Comparison of ENCODE assay signal across 10 cellular contexts in the genomic region with DNA sequence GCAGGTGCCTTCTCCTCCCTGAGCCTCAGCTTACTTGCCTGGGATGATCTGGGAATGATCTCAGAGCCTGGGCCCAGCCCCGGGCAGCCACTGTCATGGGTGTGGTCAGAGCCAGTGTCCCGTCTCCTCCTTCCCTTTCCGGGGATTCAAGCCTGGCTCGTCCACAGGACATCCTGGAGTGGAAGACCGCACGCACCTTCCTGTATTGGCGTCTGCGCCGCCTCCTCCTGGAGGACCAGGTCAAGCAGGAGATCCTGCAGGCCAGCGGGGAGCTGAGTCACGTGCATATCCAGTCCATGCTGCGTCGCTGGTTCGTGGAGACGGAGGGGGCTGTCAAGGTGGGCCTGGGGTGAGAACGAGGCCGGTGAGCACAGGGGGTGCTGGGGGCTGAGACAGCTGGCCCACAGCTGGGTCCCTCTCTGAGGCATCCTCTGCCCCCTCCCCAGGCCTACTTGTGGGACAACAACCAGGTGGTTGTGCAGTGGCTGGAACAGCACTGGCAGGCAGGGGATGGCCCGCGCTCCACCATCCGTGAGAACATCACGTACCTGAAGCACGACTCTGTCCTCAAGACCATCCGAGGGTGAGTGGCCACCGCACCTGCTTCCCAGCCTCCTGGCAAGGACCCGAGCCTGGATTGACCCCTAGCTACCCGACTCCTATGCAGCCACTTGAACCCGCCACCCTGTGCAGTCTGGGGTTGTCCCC. TPM values are rescaled to one million over a fixed set of nuclear protein-coding genes. Genes with fewer than 3 reads are reported as not detected.
"Had no signal": no experiment of that assay in that cellular context is flagged by ENCODE, and none has a peak within 500 bp of the region (broad histone marks: within the 10 kb centered on the region; RNA-seq: fewer than 3 reads in every experiment).

No MANE protein-coding gene starts in this region.

- H3K4me3 ChIP-seq: dorsolateral prefrontal cortex, neural progenitor cell had no signal

- H2AFZ ChIP-seq: parathyroid adenoma had no signal

- H3K27ac ChIP-seq: neural progenitor cell, parathyroid adenoma, WERI-Rb-1 had no signal

- DNase-seq: activated CD4-positive, alpha-beta T cell treated with anti-CD3 and anti-CD28 coated beads, Interleukin-2, amount 50 U/mL, for 48 hours; activated naive CD4-positive, alpha-beta T cell treated with anti-CD3 and anti-CD28 coated beads, Interleukin-2, amount 10 ng/mL, durations not matched to agents 7 days and 5 days; dorsolateral prefrontal cortex; left cardiac atrium; mammary epithelial cell; stimulated activated naive CD8-positive, alpha-beta T cell treated with anti-CD3 and anti-CD28 coated beads, Interleukin-15, Interleukin-2, amounts not matched to agents 100 U/mL and 50 U/mL, for 24 hours; WERI-Rb-1 had no signal

- H3K36me3 ChIP-seq: neural progenitor cell, WERI-Rb-1 had no signal

- H3K79me2 ChIP-seq: parathyroid adenoma had no signal

- H3K4me2 ChIP-seq: neural progenitor cell had no signal

- H3K4me1 ChIP-seq: neural progenitor cell, parathyroid adenoma had no signal

- H3K27me3 ChIP-seq: dorsolateral prefrontal cortex, neural progenitor cell had no signal

- H3K9ac ChIP-seq: neural progenitor cell, parathyroid adenoma had no signal

RNA-seq across cellular contexts. Expression of a gene that starts 44.0 kb away (rescaled TPM):
- total RNA-seq: activated T-helper 2 cell treated with anti-CD3 and anti-CD28 coated beads, Interferon-gamma antibody, Interleukin-2, Interleukin-4, amounts not matched to agents 10 μg/mL and 5 μg/mL and 100 μg/mL, durations not matched to agents 14 hours and 24 hours and 36 hours; left cardiac atrium; mammary epithelial cell had no signal
